16 cellular contexts compared by ENCODE assay signal in genomic region chr6:156359912-156360311, GRCh38.
A peak's percentile ranks its signal among the peaks of the same experiment; 100 is the strongest.
DNase-seq lines count a peak whose midpoint lies in the region; ATAC-seq and TF ChIP-seq lines count a peak whose summit lies in the region.
"Had no signal": no experiment of that assay in that cellular context is flagged by ENCODE, and none has a peak within 500 bp of the region (broad histone marks: within the 10 kb centered on the region; RNA-seq: fewer than 3 reads in every experiment).

No MANE protein-coding gene starts in this region.

- H3K9me3 Mint-ChIP-seq in HFFc6 (peaks cover 24% of the 10 kb centered on the region; the same call in 1 of the 2 replicates), neural crest cell (peaks cover 6% of the 10 kb centered on the region)

- H3K27me3 Mint-ChIP-seq in HFFc6 (ENCODE audit: insufficient read depth) (peaks cover 5% of the 10 kb centered on the region), neural crest cell (ENCODE audit: low read depth) (no peaks in the 10 kb centered on the region)
- H3K27me3 Mint-ChIP-seq: activated naive CD4-positive, alpha-beta T cell treated with anti-CD3 and anti-CD28 coated beads, Interleukin-2, amount 10 ng/mL, durations not matched to agents 7 days and 5 days had no signal

- TF ChIP-seq CTCF in HFFc6 (IDR thresholded peaks at IDR 0.05), result peak; percentile 51
- peak; percentile 57 for TF ChIP-seq CTCF in WI38 (IDR thresholded peaks at IDR 0.05; ENCODE audit: low read depth, low read length)
- TF ChIP-seq CTCF in neural crest cell (conservative IDR thresholded peaks at IDR 0.05), result peak; percentile 21

- H3K4me1 Mint-ChIP-seq in HFFc6 (ENCODE audit: low read depth) (no peaks in the 10 kb centered on the region), neural crest cell (no peaks in the 10 kb centered on the region)
- H3K4me1 Mint-ChIP-seq: activated naive CD4-positive, alpha-beta T cell treated with anti-CD3 and anti-CD28 coated beads, Interleukin-2, amount 10 ng/mL, durations not matched to agents 7 days and 5 days; brain had no signal

- H3K27ac Mint-ChIP-seq in HFFc6 (no peak overlapping the region), neural crest cell (ENCODE audit: unreplicated experiment) (no peak overlapping the region)
- H3K27ac Mint-ChIP-seq: activated naive CD4-positive, alpha-beta T cell treated with anti-CD3 and anti-CD28 coated beads, Interleukin-2, amount 10 ng/mL, durations not matched to agents 7 days and 5 days; brain had no signal

- DNase-seq in DMS53 (lab: John Stamatoyannopoulos, UW), result peak; percentile 15
- DNase-seq in DMS53 treated with DMSO at 0.1 percent for 48 hours (lab: John Stamatoyannopoulos, UW; ENCODE audit: unreplicated experiment), result no peak
- no peak for DNase-seq in HFFc6
- no peak for DNase-seq in neural crest cell (ENCODE audit: low read depth, low spot score)
- no peak for DNase-seq in activated T-cell treated with anti-CD3 and anti-CD28 coated beads, Interleukin-2, amount 50 U/mL, for 1 hour
- no peak for DNase-seq in NCI-H446 (lab: John Stamatoyannopoulos, UW)
- DNase-seq: activated CD4-positive, alpha-beta T cell treated with anti-CD3 and anti-CD28 coated beads for 1 hour; activated naive CD4-positive, alpha-beta T cell treated with anti-CD3 and anti-CD28 coated beads, Interleukin-2, amount 10 ng/mL, durations not matched to agents 7 days and 5 days; COR-L47; KG1; mesenchymal stem cell; NCI-H524 had no signal

- no peaks in the 10 kb centered on the region; the same call in 1 of the 2 replicates for H3K36me3 Mint-ChIP-seq in HFFc6 (ENCODE audit: low read depth)
- no peaks in the 10 kb centered on the region for H3K36me3 Mint-ChIP-seq in neural crest cell (ENCODE audit: low read depth)
- H3K36me3 Mint-ChIP-seq: activated naive CD4-positive, alpha-beta T cell treated with anti-CD3 and anti-CD28 coated beads, Interleukin-2, amount 10 ng/mL, durations not matched to agents 7 days and 5 days; brain had no signal

- no peak overlapping the region for H3K4me3 ChIP-seq in WI38 (ENCODE audit: low read depth, low read length)
- H3K4me3 ChIP-seq: right atrium auricular region had no signal

- no peak overlapping the region for H3K4me3 Mint-ChIP-seq in HFFc6
- H3K4me3 Mint-ChIP-seq in neural crest cell, result no peak overlapping the region
- H3K4me3 Mint-ChIP-seq: activated naive CD4-positive, alpha-beta T cell treated with anti-CD3 and anti-CD28 coated beads, Interleukin-2, amount 10 ng/mL, durations not matched to agents 7 days and 5 days; brain had no signal

- ATAC-seq in HG03097 (IDR thresholded peaks at IDR 0.05; ENCODE audit: low FRiP score, unreplicated experiment), result no peak
